In the genomic region with DNA sequence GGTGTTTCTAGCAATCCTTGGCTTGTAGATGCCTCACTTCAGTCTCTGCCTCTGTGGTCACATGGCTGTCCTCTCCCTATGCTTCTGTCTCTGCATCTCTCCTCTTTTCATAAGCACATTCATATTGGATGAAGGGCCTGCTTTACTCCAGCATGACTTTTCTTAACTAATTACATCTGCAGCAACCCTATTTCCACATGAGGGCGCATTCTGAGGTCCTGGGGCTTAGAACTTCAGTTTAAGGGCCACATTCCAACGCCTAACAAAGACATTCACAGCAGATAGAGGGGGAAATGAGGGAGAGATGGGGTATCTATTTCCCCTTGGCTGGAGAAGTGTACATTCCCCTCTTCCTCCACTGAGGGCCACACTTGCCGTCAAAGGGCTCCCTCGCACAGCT, we compare ENCODE assay signal across 1 cellular context.
TF ChIP-seq lines count a peak whose summit lies in the region.

No MANE protein-coding gene starts in this region.

TF ChIP-seq in GM23338, 12 proteins besides CTCF, POLR2A, EP300 and RAD21 (continued from another document):
- TF ChIP-seq, protein P1, sequence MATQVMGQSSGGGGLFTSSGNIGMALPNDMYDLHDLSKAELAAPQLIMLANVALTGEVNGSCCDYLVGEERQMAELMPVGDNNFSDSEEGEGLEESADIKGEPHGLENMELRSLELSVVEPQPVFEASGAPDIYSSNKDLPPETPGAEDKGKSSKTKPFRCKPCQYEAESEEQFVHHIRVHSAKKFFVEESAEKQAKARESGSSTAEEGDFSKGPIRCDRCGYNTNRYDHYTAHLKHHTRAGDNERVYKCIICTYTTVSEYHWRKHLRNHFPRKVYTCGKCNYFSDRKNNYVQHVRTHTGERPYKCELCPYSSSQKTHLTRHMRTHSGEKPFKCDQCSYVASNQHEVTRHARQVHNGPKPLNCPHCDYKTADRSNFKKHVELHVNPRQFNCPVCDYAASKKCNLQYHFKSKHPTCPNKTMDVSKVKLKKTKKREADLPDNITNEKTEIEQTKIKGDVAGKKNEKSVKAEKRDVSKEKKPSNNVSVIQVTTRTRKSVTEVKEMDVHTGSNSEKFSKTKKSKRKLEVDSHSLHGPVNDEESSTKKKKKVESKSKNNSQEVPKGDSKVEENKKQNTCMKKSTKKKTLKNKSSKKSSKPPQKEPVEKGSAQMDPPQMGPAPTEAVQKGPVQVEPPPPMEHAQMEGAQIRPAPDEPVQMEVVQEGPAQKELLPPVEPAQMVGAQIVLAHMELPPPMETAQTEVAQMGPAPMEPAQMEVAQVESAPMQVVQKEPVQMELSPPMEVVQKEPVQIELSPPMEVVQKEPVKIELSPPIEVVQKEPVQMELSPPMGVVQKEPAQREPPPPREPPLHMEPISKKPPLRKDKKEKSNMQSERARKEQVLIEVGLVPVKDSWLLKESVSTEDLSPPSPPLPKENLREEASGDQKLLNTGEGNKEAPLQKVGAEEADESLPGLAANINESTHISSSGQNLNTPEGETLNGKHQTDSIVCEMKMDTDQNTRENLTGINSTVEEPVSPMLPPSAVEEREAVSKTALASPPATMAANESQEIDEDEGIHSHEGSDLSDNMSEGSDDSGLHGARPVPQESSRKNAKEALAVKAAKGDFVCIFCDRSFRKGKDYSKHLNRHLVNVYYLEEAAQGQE (IDR thresholded peaks at IDR 0.05; ENCODE audit: unreplicated experiment): no peak
- TF ChIP-seq, protein P2, sequence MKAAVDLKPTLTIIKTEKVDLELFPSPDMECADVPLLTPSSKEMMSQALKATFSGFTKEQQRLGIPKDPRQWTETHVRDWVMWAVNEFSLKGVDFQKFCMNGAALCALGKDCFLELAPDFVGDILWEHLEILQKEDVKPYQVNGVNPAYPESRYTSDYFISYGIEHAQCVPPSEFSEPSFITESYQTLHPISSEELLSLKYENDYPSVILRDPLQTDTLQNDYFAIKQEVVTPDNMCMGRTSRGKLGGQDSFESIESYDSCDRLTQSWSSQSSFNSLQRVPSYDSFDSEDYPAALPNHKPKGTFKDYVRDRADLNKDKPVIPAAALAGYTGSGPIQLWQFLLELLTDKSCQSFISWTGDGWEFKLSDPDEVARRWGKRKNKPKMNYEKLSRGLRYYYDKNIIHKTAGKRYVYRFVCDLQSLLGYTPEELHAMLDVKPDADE (IDR thresholded peaks at IDR 0.05): no peak
- no peak for TF ChIP-seq POLR2AphosphoS5 (IDR thresholded peaks at IDR 0.05; ENCODE audit: low read depth)
